ENCODE assay signal across 1 cellular context in the genomic region with DNA sequence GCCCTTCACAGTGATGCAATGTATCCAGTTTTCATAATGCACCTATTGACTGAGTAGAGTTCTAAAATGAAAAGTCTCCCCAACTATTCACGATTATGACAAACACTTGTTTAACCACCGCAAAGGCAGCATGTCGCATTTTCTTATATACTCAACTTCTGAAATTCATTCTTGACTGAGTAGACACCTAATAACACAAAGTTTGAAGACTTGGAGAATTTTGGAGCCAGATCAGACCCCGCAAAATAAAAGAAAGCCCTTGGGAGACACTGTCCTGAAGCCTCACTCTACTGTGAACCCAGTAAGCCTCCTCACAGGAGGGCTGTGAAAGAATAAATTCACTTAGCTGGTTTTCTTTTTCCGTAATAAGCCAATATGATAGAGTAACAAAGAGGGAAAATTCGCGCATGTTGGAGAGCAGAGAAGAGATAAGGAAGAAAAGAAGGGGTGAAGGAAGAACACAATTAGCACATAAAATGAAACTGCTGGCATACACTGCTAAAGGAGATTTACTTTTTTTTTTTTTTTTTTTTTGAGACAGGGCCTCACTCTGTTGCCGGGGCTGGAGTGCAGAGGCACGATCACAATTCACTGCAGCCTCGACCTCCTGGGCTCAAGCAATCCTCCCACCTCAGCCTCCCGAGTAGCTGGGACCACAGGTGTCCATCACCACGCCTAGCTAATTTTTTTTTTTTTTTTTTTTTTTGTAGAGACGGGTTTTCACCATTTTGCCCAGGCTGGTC.
TF ChIP-seq lines count a peak whose summit lies in the region.

No MANE protein-coding gene starts in this region.

TF ChIP-seq in IMR-90, 13 proteins besides CTCF, POLR2A, EP300 and RAD21:
- TF ChIP-seq MAFK (IDR thresholded peaks at IDR 0.05; ENCODE audit: low read depth, low read length) (no peak), CEBPB (IDR thresholded peaks at IDR 0.05; ENCODE audit: low read depth, low read length) (peak; percentile 57)
TF ChIP-seq in IMR-90: peak in this region for 1.
